Comparison of ENCODE assay signal across 8 cellular contexts in the genomic region with DNA sequence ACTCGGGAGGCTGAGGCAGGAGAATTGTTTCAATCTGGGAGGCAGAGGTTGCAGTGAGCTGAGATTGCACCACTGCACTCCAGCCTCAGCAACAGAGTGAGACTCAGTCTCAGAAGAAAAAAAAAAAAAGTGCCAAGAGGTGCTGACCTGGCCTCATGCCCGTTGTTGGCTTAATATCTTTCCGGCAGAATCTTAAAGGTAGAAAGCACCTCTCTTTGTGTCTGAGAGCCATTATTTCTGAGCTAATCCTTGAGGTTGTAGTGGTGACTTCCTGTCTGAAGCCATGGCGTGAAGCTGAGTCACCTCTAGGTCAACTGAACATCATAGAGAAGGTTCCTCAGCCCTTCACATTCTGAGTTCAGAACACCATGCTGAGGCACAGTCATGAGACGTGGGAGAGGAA.
DNase-seq lines count a peak whose midpoint lies in the region; ATAC-seq, FAIRE-seq and TF ChIP-seq lines count a peak whose summit lies in the region.

No MANE protein-coding gene starts in this region.

- H3K4me3 ChIP-seq in HCT116 (replicated peaks in 1 of 2; ENCODE audit: low read depth in 1 of 2, low read length in 2 of 2): no peak overlapping the region
- no peak overlapping the region for H3K4me3 ChIP-seq in foreskin fibroblast (ENCODE audit: low read depth in 1 of 2, low read length in 2 of 2)
- H3K4me3 ChIP-seq in OCI-LY7 (ENCODE audit: low read depth, low read length, poor library complexity, severe bottlenecking): no peak overlapping the region

- H3K4me1 ChIP-seq in HCT116 (ENCODE audit: control insufficient read depth in 1 of 2, insufficient read depth in 2 of 2, low read length in 2 of 2) (peaks cover 6 to 13% of the 10 kb centered on the region in 2 experiments; a peak in 3 of 4 replicates), OCI-LY7 (ENCODE audit: insufficient read depth, low read length, poor library complexity, severe bottlenecking) (no peaks in the 10 kb centered on the region)

- H3K9me2 ChIP-seq in HCT116 (ENCODE audit: insufficient read depth) (no peaks in the 10 kb centered on the region), OCI-LY7 (ENCODE audit: insufficient read depth, low read length) (no peaks in the 10 kb centered on the region)

- no peaks in the 10 kb centered on the region for H3K79me2 ChIP-seq in HCT116 (ENCODE audit: insufficient read depth, low read length)
- H3K79me2 ChIP-seq in OCI-LY7 (ENCODE audit: insufficient read depth, low read depth, low read length): no peaks in the 10 kb centered on the region

- POLR2A ChIA-PET in HCT116 (lab: Charles Lee) (no interaction called here), OCI-LY7 (lab: Charles Lee) (no interaction called here)

- peak; percentile 80 for FAIRE-seq in RCC 7860 (lab: Jason Lieb, UNC)

- H3K9me3 ChIP-seq in HCT116 (ENCODE audit: control insufficient read depth in 1 of 2, insufficient read depth in 1 of 2, low read depth in 1 of 2, low read length in 2 of 2): no peaks in the 10 kb centered on the region
- H3K9me3 ChIP-seq in OCI-LY7 (ENCODE audit: low read length): no peaks in the 10 kb centered on the region

- H2AFZ ChIP-seq in HCT116 (ENCODE audit: low read depth, low read length, poor library complexity, severe bottlenecking): no peak overlapping the region
- H2AFZ ChIP-seq in OCI-LY7 (ENCODE audit: low read length): no peak overlapping the region

- intact Hi-C loops in HCT116 (cut with micrococcal nuclease) (no loop called here), OCI-LY7 (cut with micrococcal nuclease; ENCODE audit: unreplicated experiment) (no loop called here)

- H3K4me2 ChIP-seq in HCT116 (ENCODE audit: low read length) (peak overlapping the region; percentile 15; the same call in 1 of the 2 replicates), OCI-LY7 (ENCODE audit: low read length) (no peak overlapping the region)

- CTCF ChIA-PET in HCT116 (lab: Charles Lee): interaction anchor here (1.0 kb wide), 1 partner anchor 742 kb away, joined by 3 read pairs; no protein-coding TSS in a partner anchor
- CTCF ChIA-PET in OCI-LY7 (lab: Charles Lee; ENCODE audit: unreplicated experiment): no interaction called here

- RAD21 ChIA-PET in HCT116 (lab: Charles Lee; ENCODE audit: low non-redundant PET in 1 of 2, low total read pairs in 2 of 2, uncharacterized antibody in 2 of 2, unreplicated experiment in 2 of 2): interaction anchor here in 1 of 2 experiments (0.6 kb wide), 1 partner anchor 50 kb away, joined by 5 read pairs; no protein-coding TSS in a partner anchor

- TF ChIP-seq CTCF in HCT116 (IDR thresholded peaks at IDR 0.05 in 2 of 3, conservative IDR thresholded peaks at IDR 0.05 in 1 of 3; ENCODE audit: borderline replicate concordance in 1 of 3, insufficient read depth in 1 of 3, low read depth in 2 of 3, low read length in 2 of 3): no peak
- no peak for TF ChIP-seq CTCF in foreskin fibroblast (IDR thresholded peaks at IDR 0.05; ENCODE audit: low read depth, low read length)
- no peak for TF ChIP-seq CTCF in OCI-LY7 (conservative IDR thresholded peaks at IDR 0.05; ENCODE audit: low read length)

- H4K20me1 ChIP-seq in HCT116 (ENCODE audit: insufficient read depth) (no peaks in the 10 kb centered on the region), OCI-LY7 (ENCODE audit: insufficient read depth, low read length) (no peaks in the 10 kb centered on the region)

- ATAC-seq in HCT116 (peak; percentile 76), GM18870 (IDR thresholded peaks at IDR 0.05; ENCODE audit: unreplicated experiment) (no peak), HG03354 (IDR thresholded peaks at IDR 0.05; ENCODE audit: poor library complexity, severe bottlenecking, unreplicated experiment) (no peak)

- DNase-seq in EL: peak; percentile 69
- DNase-seq in HCT116 (ENCODE audit: low read depth, low spot score): peak; percentile 29
- DNase-seq in RCC 7860 (ENCODE audit: low spot score): peak; percentile 89
- DNase-seq in foreskin fibroblast: peak; percentile 55 to 63
- DNase-seq in epidermal melanocyte (ENCODE audit: insufficient read length, low spot score): no peak
- DNase-seq in OCI-LY7 (ENCODE audit: low spot score): no peak

- BruUV-seq in HCT116 (replicated peaks; lab: Mats Ljungman, UMichigan) (no TSS peak), OCI-LY7 (replicated peaks; lab: Mats Ljungman, UMichigan) (no TSS peak)

- TF ChIP-seq RAD21 in HCT116 (IDR thresholded peaks at IDR 0.05; ENCODE audit: low read depth): no peak

- no peak overlapping the region for H3K9ac ChIP-seq in HCT116 (ENCODE audit: low read length)

- peaks cover 0 to under 1% of the 10 kb centered on the region in 2 experiments; a peak in 2 of 4 replicates for H3K36me3 ChIP-seq in HCT116 (ENCODE audit: control insufficient read depth in 1 of 2, insufficient read depth in 2 of 2, low read length in 2 of 2)
- no peaks in the 10 kb centered on the region for H3K36me3 ChIP-seq in OCI-LY7 (ENCODE audit: insufficient read depth, low read length)

- TF ChIP-seq POLR2A in HCT116 (IDR thresholded peaks at IDR 0.05; ENCODE audit: borderline replicate concordance, extremely low read depth, insufficient read depth, insufficient read length): no peak

- no peaks in the 10 kb centered on the region for H3K27me3 ChIP-seq in HCT116 (ENCODE audit: insufficient read depth, low read length)

- H3K27ac ChIP-seq in HCT116 (ENCODE audit: low read depth, low read length): no peak overlapping the region
- no peak overlapping the region for H3K27ac ChIP-seq in OCI-LY7 (ENCODE audit: low read depth, low read length, poor library complexity, severe bottlenecking)

TF ChIP-seq in HCT116, 20 proteins besides CTCF, POLR2A, EP300 and RAD21:
- TF ChIP-seq, protein P1, sequence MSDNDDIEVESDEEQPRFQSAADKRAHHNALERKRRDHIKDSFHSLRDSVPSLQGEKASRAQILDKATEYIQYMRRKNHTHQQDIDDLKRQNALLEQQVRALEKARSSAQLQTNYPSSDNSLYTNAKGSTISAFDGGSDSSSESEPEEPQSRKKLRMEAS (IDR thresholded peaks at IDR 0.05): no peak
- TF ChIP-seq SIN3A (IDR thresholded peaks at IDR 0.05; ENCODE audit: low read depth): no peak
- no peak for TF ChIP-seq CEBPB (IDR thresholded peaks at IDR 0.05; ENCODE audit: low read depth)
- peak; percentile 21; the same call in 1 of the 2 replicates for TF ChIP-seq SP1 (IDR thresholded peaks at IDR 0.05; ENCODE audit: low read depth)
- no peak for TF ChIP-seq EZH2 (IDR thresholded peaks at IDR 0.05)
- peak; percentile 20 for TF ChIP-seq FOSL1 (IDR thresholded peaks at IDR 0.05; ENCODE audit: low read depth)
TF ChIP-seq in HCT116: peak in this region for 2.

Comparison
In these comparisons a context has a peak if more than half of its experiments do, and no peak if none do; other contexts are left out.
1. DNase-seq: peak in EL (single experiment), HCT116 (single experiment), RCC 7860 (single experiment) and foreskin fibroblast (2 of 2); none in epidermal melanocyte (single experiment) and OCI-LY7 (single experiment).